Comparison of ENCODE assay signal across 12 cellular contexts in genomic region chr5:55989860-55990259, GRCh38. TPM values are rescaled to one million over a fixed set of nuclear protein-coding genes. Genes with fewer than 3 reads are reported as not detected.
DNase-seq lines count a peak whose midpoint lies in the region; ATAC-seq and TF ChIP-seq lines count a peak whose summit lies in the region.
"Had no signal": no experiment of that assay in that cellular context is flagged by ENCODE, and none has a peak within 500 bp of the region (broad histone marks: within the 10 kb centered on the region; RNA-seq: fewer than 3 reads in every experiment).

No MANE protein-coding gene starts in this region.

- no peak for ATAC-seq in CD4-positive, alpha-beta T cell (ENCODE audit: poor library complexity)
- no peak for ATAC-seq in HG03354 (IDR thresholded peaks at IDR 0.05; ENCODE audit: poor library complexity, severe bottlenecking, unreplicated experiment)
- ATAC-seq: natural killer cell treated with Interleukin-12 subunit alpha and Interleukin-12 subunit beta and Interleukin-15 and Interleukin-18, amount 100 ng/mL, for 72 hours had no signal

- H3K4me1 ChIP-seq in endodermal cell (ENCODE audit: control insufficient read depth, insufficient read depth, low read length) = no peaks in the 10 kb centered on the region

- peaks cover 77% of the 10 kb centered on the region for H3K4me1 Mint-ChIP-seq in CD4-positive, alpha-beta T cell (ENCODE audit: low read depth)
- H3K4me1 Mint-ChIP-seq in HFFc6 (ENCODE audit: low read depth) = peaks cover 55% of the 10 kb centered on the region
- H3K4me1 Mint-ChIP-seq in endodermal cell = peaks cover 24% of the 10 kb centered on the region
- peaks cover 44% of the 10 kb centered on the region for H3K4me1 Mint-ChIP-seq in osteocyte (ENCODE audit: unreplicated experiment)

- H3K9ac ChIP-seq in endodermal cell (ENCODE audit: extremely low read depth, low read length, poor library complexity, severe bottlenecking) = no peak overlapping the region

- WGBS in endodermal cell (ENCODE audit: insufficient coverage in 1 of 2, insufficient read length in 1 of 2), 2 experiments = 89 to 100% methylated on average over 1 of the region's 1 CpG

- peak overlapping the region; percentile 3 for H3K27ac ChIP-seq in CD4-positive, alpha-beta T cell (ENCODE audit: low read depth, low read length)
- H3K27ac ChIP-seq in endodermal cell (ENCODE audit: low read depth, low read length) = no peak overlapping the region
- H3K27ac ChIP-seq: suprapubic skin had no signal

- POLR2A ChIA-PET in CD4-positive, alpha-beta T cell (lab: Charles Lee) = interaction anchor here (0.7 to 8.7 kb wide), 13 partner anchors 10 to 679 kb away, joined by 3 to 87 read pairs (median 4); no protein-coding TSS in a partner anchor

- peaks cover 94% of the 10 kb centered on the region for H3K36me3 Mint-ChIP-seq in CD4-positive, alpha-beta T cell (ENCODE audit: low read depth)
- H3K36me3 Mint-ChIP-seq in HFFc6 (ENCODE audit: low read depth) = peaks cover 29% of the 10 kb centered on the region
- peaks cover 14% of the 10 kb centered on the region for H3K36me3 Mint-ChIP-seq in endodermal cell (ENCODE audit: low read depth)
- peaks cover 13% of the 10 kb centered on the region for H3K36me3 Mint-ChIP-seq in osteocyte (ENCODE audit: unreplicated experiment)

- peak overlapping the region; percentile 97 for H3K4me3 Mint-ChIP-seq in CD4-positive, alpha-beta T cell
- H3K4me3 Mint-ChIP-seq in HFFc6 = peak overlapping the region; percentile 14; the same call in 1 of the 2 replicates
- no peak overlapping the region for H3K4me3 Mint-ChIP-seq in endodermal cell
- no peak overlapping the region for H3K4me3 Mint-ChIP-seq in osteocyte (ENCODE audit: unreplicated experiment)
- H3K4me3 Mint-ChIP-seq: natural killer cell treated with Interleukin-12 subunit alpha and Interleukin-12 subunit beta and Interleukin-15 and Interleukin-18, amount 100 ng/mL, for 72 hours had no signal

- H3K36me3 ChIP-seq in endodermal cell (ENCODE audit: control insufficient read depth, insufficient read depth, low read length) = peaks cover 33% of the 10 kb centered on the region

- no peak for TF ChIP-seq CTCF in CD4-positive, alpha-beta T cell (IDR thresholded peaks at IDR 0.05)
- TF ChIP-seq CTCF in HFFc6 (IDR thresholded peaks at IDR 0.05) (no peak), endodermal cell (conservative IDR thresholded peaks at IDR 0.05) (no peak), osteocyte (IDR thresholded peaks at IDR 0.05) (no peak)

- peak overlapping the region; percentile 94 for H3K27ac Mint-ChIP-seq in CD4-positive, alpha-beta T cell
- H3K27ac Mint-ChIP-seq in HFFc6 = no peak overlapping the region
- no peak overlapping the region for H3K27ac Mint-ChIP-seq in endodermal cell
- H3K27ac Mint-ChIP-seq in osteocyte (ENCODE audit: unreplicated experiment) = peak overlapping the region; percentile 65
- H3K27ac Mint-ChIP-seq: natural killer cell treated with Interleukin-12 subunit alpha and Interleukin-12 subunit beta and Interleukin-15 and Interleukin-18, amount 100 ng/mL, for 72 hours had no signal

- H3K9me3 Mint-ChIP-seq in CD4-positive, alpha-beta T cell = no peaks in the 10 kb centered on the region
- H3K9me3 Mint-ChIP-seq in HFFc6 = no peaks in the 10 kb centered on the region
- H3K9me3 Mint-ChIP-seq in endodermal cell = no peaks in the 10 kb centered on the region
- H3K9me3 Mint-ChIP-seq in osteocyte (ENCODE audit: unreplicated experiment) = peaks cover 8% of the 10 kb centered on the region

- no peaks in the 10 kb centered on the region for H3K27me3 ChIP-seq in CD4-positive, alpha-beta T cell (ENCODE audit: control insufficient read depth, insufficient read depth, low read length)
- no peaks in the 10 kb centered on the region for H3K27me3 ChIP-seq in endodermal cell (ENCODE audit: control insufficient read depth, insufficient read depth, low read length, poor library complexity, severe bottlenecking)
- H3K27me3 ChIP-seq: suprapubic skin had no signal

- intact Hi-C loops in CD4-positive, alpha-beta T cell (cut with DNase I, micrococcal nuclease) = loop anchor here (2.0 to 10.0 kb wide), 4 partner anchors 157 to 1185 kb away; partner anchors contain the start of genes GPBP1 (in 2 of the 2) and MAP3K1 (in 1 of the 2)

- H3K4me3 ChIP-seq in endodermal cell (ENCODE audit: low read length) = peak overlapping the region; percentile 65
- H3K4me3 ChIP-seq: suprapubic skin had no signal

- H3K9me3 ChIP-seq in CD4-positive, alpha-beta T cell (ENCODE audit: control insufficient read depth, low read length) = no peaks in the 10 kb centered on the region
- peaks cover 8% of the 10 kb centered on the region for H3K9me3 ChIP-seq in endodermal cell (ENCODE audit: control insufficient read depth, low read length)
- H3K9me3 ChIP-seq: suprapubic skin had no signal

- CTCF ChIA-PET in CD4-positive, alpha-beta T cell (lab: Charles Lee) = interaction anchor here (0.6 to 1.7 kb wide), 4 partner anchors 11 to 836 kb away, joined by 3 to 11 read pairs (median 3); no protein-coding TSS in a partner anchor

- H3K27me3 Mint-ChIP-seq in CD4-positive, alpha-beta T cell = no peaks in the 10 kb centered on the region
- H3K27me3 Mint-ChIP-seq in HFFc6 (ENCODE audit: insufficient read depth) = peaks cover 2% of the 10 kb centered on the region; the same call in 1 of the 2 replicates
- H3K27me3 Mint-ChIP-seq in endodermal cell (ENCODE audit: insufficient read depth) = no peaks in the 10 kb centered on the region
- H3K27me3 Mint-ChIP-seq in osteocyte (ENCODE audit: unreplicated experiment) = no peaks in the 10 kb centered on the region
- H3K27me3 Mint-ChIP-seq: natural killer cell treated with Interleukin-12 subunit alpha and Interleukin-12 subunit beta and Interleukin-15 and Interleukin-18, amount 100 ng/mL, for 72 hours had no signal

- DNase-seq in CD4-positive, alpha-beta T cell = no peak
- no peak for DNase-seq in HFFc6
- no peak for DNase-seq in endodermal cell
- no peak for DNase-seq in osteocyte (ENCODE audit: extremely low spot score, unreplicated experiment)
- no peak for DNase-seq in GDM1 (lab: John Stamatoyannopoulos, UW)
- DNase-seq in activated CD8-positive, alpha-beta memory T cell treated with anti-CD3 and anti-CD28 coated beads for 24 hours = no peak
- DNase-seq: Calu3, NCI-H1436, NCI-H526 treated with DMSO at 0.1 percent for 48 hours had no signal

RNA-seq across cellular contexts. Expression of gene IL6ST, which starts 4.9 kb away (rescaled TPM):
- total RNA-seq in CD4-positive, alpha-beta T cell = 100 to 1,000 TPM; 377 to 404 TPM
- 100 to 1,000 TPM; 187 to 265 (median 216) TPM for total RNA-seq in HFFc6 (2021; fragmentation: NEBNext Ultra II Directional; extraction: Animal tissue kit (Norgen Biotek cat#: 25700))
- total RNA-seq in endodermal cell (10 to 100 TPM; 26.3 to 30.4 TPM), osteocyte (197 and 211 TPM in 2 replicates)
- polyA plus RNA-seq in endodermal cell (2013, experiment 1 of 2) = 31.8 TPM
- polyA plus RNA-seq in endodermal cell (2013, experiment 2 of 2) = 34.3 TPM

Comparison
In these comparisons a context has a peak if more than half of its experiments do, and no peak if none do; other contexts are left out.
1. H3K27ac Mint-ChIP-seq: peak in CD4-positive, alpha-beta T cell (single experiment) and osteocyte (single experiment); none in HFFc6 (single experiment) and endodermal cell (single experiment).
2. H3K4me3 Mint-ChIP-seq: peak in CD4-positive, alpha-beta T cell (single experiment) and HFFc6 (single experiment); none in endodermal cell (single experiment) and osteocyte (single experiment).